8 cellular contexts compared by ENCODE assay signal in the genomic region with DNA sequence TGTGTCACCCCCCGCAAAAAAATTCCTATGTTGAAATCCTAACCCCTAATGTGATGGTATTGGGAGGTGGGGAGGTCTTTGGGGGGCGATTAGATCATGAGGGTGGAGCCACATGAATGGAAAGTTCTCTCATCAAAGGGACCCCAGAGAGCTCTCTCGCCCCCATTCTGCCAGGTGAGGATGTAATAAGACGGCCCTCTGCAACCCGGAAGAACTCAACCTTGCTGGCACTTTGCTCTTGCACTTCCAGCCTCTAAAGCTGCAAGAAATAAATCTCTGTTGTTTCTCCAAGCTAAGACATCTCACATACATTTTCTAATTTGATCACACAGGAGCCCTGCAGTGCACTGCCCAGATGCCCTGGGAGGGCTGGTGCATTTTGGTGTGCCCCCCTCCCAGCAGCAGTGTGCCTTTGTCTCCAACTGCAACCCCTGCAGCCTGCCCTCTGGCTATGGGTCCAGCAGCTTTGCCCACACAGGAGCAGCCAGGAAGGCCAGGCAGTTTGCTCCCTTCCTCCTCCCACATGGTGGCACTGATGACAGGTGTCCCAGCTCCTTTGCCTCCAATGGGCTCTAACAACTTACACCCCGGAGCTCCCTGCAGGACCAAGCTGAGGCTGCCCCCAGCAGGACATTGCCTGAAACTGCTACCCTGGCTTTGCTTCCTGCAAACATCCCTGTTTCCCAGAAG. TPM values are rescaled to one million over a fixed set of nuclear protein-coding genes. Genes with fewer than 3 reads are reported as not detected.
A peak's percentile ranks its signal among the peaks of the same experiment; 100 is the strongest.
DNase-seq lines count a peak whose midpoint lies in the region; ATAC-seq and TF ChIP-seq lines count a peak whose summit lies in the region.

No MANE protein-coding gene starts in this region.

- H3K27me3 Mint-ChIP-seq in activated naive CD4-positive, alpha-beta T cell treated with anti-CD3 and anti-CD28 coated beads for 36 hours (ENCODE audit: low read depth) = no peaks in the 10 kb centered on the region
- H3K27me3 Mint-ChIP-seq in CD4-positive, alpha-beta memory T cell = no peaks in the 10 kb centered on the region

- no peaks in the 10 kb centered on the region for H3K27me3 ChIP-seq in CD4-positive, alpha-beta memory T cell (ENCODE audit: insufficient read depth, low read length)

- peaks cover 8% of the 10 kb centered on the region for H3K4me1 Mint-ChIP-seq in activated naive CD4-positive, alpha-beta T cell treated with anti-CD3 and anti-CD28 coated beads for 36 hours (ENCODE audit: low read depth)
- peaks cover 0 to 6% (median 0%) of the 10 kb centered on the region in 4 donors for H3K4me1 Mint-ChIP-seq in CD4-positive, alpha-beta memory T cell

- H3K27ac Mint-ChIP-seq in activated naive CD4-positive, alpha-beta T cell treated with anti-CD3 and anti-CD28 coated beads for 36 hours = no peak overlapping the region
- no peak overlapping the region for H3K27ac Mint-ChIP-seq in CD4-positive, alpha-beta memory T cell

- H3K9me3 ChIP-seq in CD4-positive, alpha-beta memory T cell (ENCODE audit: control insufficient read depth in 1 of 2, low read length in 2 of 2) = no peaks in the 10 kb centered on the region

- H3K9me3 Mint-ChIP-seq in activated naive CD4-positive, alpha-beta T cell treated with anti-CD3 and anti-CD28 coated beads for 36 hours = no peaks in the 10 kb centered on the region
- H3K9me3 Mint-ChIP-seq in CD4-positive, alpha-beta memory T cell = no peaks in the 10 kb centered on the region

- CTCF ChIA-PET in activated naive CD4-positive, alpha-beta T cell treated with anti-CD3 and anti-CD28 coated beads for 36 hours (lab: Charles Lee) = interaction anchor here (0.6 to 7.6 kb wide), 13 partner anchors 10 to 327 kb away, joined by 3 to 120 read pairs (median 4); no protein-coding TSS in a partner anchor
- CTCF ChIA-PET in CD4-positive, alpha-beta memory T cell (lab: Charles Lee; ENCODE audit: partially characterized antibody) = interaction anchor here (1.2 to 6.8 kb wide), 4 partner anchors 74 to 193 kb away, joined by 3 to 114 read pairs (median 4); no protein-coding TSS in a partner anchor

- no peak overlapping the region for H3K4me3 ChIP-seq in fibroblast of villous mesenchyme (ENCODE audit: low read depth, low read length)
- H3K4me3 ChIP-seq in CD4-positive, alpha-beta memory T cell (ENCODE audit: low read length in 2 of 2) = no peak overlapping the region

- no peaks in the 10 kb centered on the region for H3K36me3 ChIP-seq in CD4-positive, alpha-beta memory T cell (ENCODE audit: insufficient read depth, low read length)

- no peak overlapping the region for H3K4me3 Mint-ChIP-seq in activated naive CD4-positive, alpha-beta T cell treated with anti-CD3 and anti-CD28 coated beads for 36 hours
- H3K4me3 Mint-ChIP-seq in CD4-positive, alpha-beta memory T cell = no peak overlapping the region

- POLR2A ChIA-PET in CD4-positive, alpha-beta memory T cell (lab: Charles Lee; ENCODE audit: partially characterized antibody) = no interaction called here

- intact Hi-C loops in activated naive CD4-positive, alpha-beta T cell treated with anti-CD3 and anti-CD28 coated beads for 36 hours (cut with micrococcal nuclease) = loop anchor here (2.0 kb wide), 2 partner anchors 42 to 100 kb away; no protein-coding TSS in a partner anchor
- intact Hi-C loops in posterior vena cava (cut with DNase I) = loop anchor here (2.0 to 10.0 kb wide), 2 partner anchors 94 to 98 kb away; no protein-coding TSS in a partner anchor
- intact Hi-C loops in CD4-positive, alpha-beta memory T cell (cut with micrococcal nuclease) = no loop called here

- no peak for ATAC-seq in HG03565 (IDR thresholded peaks at IDR 0.05; ENCODE audit: unreplicated experiment)

- no peaks in the 10 kb centered on the region for H3K36me3 Mint-ChIP-seq in activated naive CD4-positive, alpha-beta T cell treated with anti-CD3 and anti-CD28 coated beads for 36 hours (ENCODE audit: low read depth)
- H3K36me3 Mint-ChIP-seq in CD4-positive, alpha-beta memory T cell = no peaks in the 10 kb centered on the region

- DNase-seq in activated naive CD4-positive, alpha-beta T cell treated with anti-CD3 and anti-CD28 coated beads for 36 hours = peak; percentile 46
- DNase-seq in activated naive CD4-positive, alpha-beta T cell treated with Interleukin-2 at 50 U/mL for 16 hours = no peak
- peak; percentile 81 for DNase-seq in NCI-H1105 treated with DMSO at 0.1 percent for 48 hours (lab: John Stamatoyannopoulos, UW)
- peak; percentile 31 to 55 for DNase-seq in SW 1271 (lab: John Stamatoyannopoulos, UW)
- DNase-seq in fibroblast of villous mesenchyme (ENCODE audit: low read depth) = peak; percentile 75
- DNase-seq in posterior vena cava (ENCODE audit: low spot score) = peak; percentile 74
- DNase-seq in CD4-positive, alpha-beta memory T cell = no peak

- no peak overlapping the region for H3K27ac ChIP-seq in CD4-positive, alpha-beta memory T cell (ENCODE audit: low read depth, low read length)

- peak; percentile 90 for TF ChIP-seq CTCF in fibroblast of villous mesenchyme (IDR thresholded peaks at IDR 0.05; ENCODE audit: insufficient read depth, low read depth, low read length)

- H3K4me1 ChIP-seq in CD4-positive, alpha-beta memory T cell (ENCODE audit: insufficient read depth, low read length) = no peaks in the 10 kb centered on the region

RNA-seq across cellular contexts. Expression of a gene that starts 59.3 kb away (rescaled TPM):
- 1 to 10 TPM; 3.2 to 4.9 TPM for total RNA-seq in activated naive CD4-positive, alpha-beta T cell treated with anti-CD3 and anti-CD28 coated beads for 36 hours
- 20.6 and 22.9 TPM in 2 replicates for total RNA-seq in fibroblast of villous mesenchyme
- total RNA-seq in posterior vena cava = 100 to 1,000 TPM in 1 of 2 donors, 10 to 100 TPM in 1; 70.8 to 122 TPM
- 10 to 100 TPM; 18.2 to 20.6 TPM for total RNA-seq in CD4-positive, alpha-beta memory T cell
- 1 to 10 TPM; 1.2 to 1.3 TPM for polyA plus RNA-seq in CD4-positive, alpha-beta memory T cell

Comparison
In these comparisons a context has a peak if more than half of its experiments do, and no peak if none do; other contexts are left out.
1. DNase-seq: peak in activated naive CD4-positive, alpha-beta T cell treated with anti-CD3 and anti-CD28 coated beads for 36 hours (single experiment), NCI-H1105 treated with DMSO at 0.1 percent for 48 hours (single experiment), SW 1271 (2 of 2), fibroblast of villous mesenchyme (single experiment) and posterior vena cava (single experiment); none in activated naive CD4-positive, alpha-beta T cell treated with Interleukin-2 at 50 U/mL for 16 hours (single experiment) and CD4-positive, alpha-beta memory T cell (0 of 5).